ENCODE assay signal across 24 cellular contexts in the genomic region with DNA sequence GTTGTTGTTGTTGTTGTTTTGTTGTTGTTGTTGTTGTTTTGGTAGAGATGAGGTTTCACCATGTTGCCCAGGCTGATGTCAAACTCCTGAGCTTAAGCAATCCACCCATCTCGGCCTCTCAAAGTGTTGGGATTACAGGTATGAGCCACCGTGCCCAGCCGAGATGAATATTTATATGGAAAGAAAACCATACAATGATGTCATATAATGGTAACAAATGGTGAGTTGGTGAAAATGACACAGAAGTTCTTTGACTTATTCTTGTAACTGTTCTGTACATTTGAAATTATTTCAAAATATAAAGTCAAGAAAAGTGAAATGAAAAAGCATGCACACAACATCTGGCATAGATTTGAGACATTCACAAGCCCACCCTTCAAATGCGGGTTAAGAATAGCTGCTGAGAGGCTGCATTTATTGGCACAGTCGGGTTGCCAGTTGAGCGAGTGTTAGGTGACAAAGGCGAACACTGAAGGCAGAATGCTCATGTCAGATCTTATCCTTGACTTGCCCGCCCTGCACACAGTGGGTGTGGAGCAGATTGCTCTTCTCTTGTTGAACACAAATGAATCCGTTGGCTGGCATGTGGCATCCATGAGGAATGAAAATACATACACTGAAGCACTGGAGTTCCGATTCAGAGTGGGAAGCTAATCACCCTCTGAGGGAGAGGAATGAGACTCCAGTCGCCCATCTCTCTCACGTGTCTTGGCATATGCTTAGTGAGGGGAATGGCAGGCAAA. TPM values are rescaled to one million over a fixed set of nuclear protein-coding genes. Genes with fewer than 3 reads are reported as not detected.
DNase-seq lines count a peak whose midpoint lies in the region; ATAC-seq, FAIRE-seq and TF ChIP-seq lines count a peak whose summit lies in the region.
"Had no signal": no experiment of that assay in that cellular context is flagged by ENCODE, and none has a peak within 500 bp of the region (broad histone marks: within the 10 kb centered on the region; RNA-seq: fewer than 3 reads in every experiment).

No MANE protein-coding gene starts in this region.

- no peak overlapping the region for H2AK5ac ChIP-seq in neuronal stem cell (ENCODE audit: low read depth, low read length)

- CTCF ChIA-PET in A549 (lab: Yijun Ruan, JAX) = interaction anchor here (1.1 to 2.6 kb wide), 6 partner anchors 9 to 282 kb away, joined by 4 to 8 read pairs (median 5); no protein-coding TSS in a partner anchor

- no peak overlapping the region for H4K8ac ChIP-seq in neuronal stem cell (ENCODE audit: low read depth, low read length)

- no peaks in the 10 kb centered on the region for H3K79me1 ChIP-seq in neuronal stem cell (ENCODE audit: low read depth, low read length)

- H3K27ac ChIP-seq in A549 = no peak overlapping the region
- peak overlapping the region in 52 of 59 donors; percentile 3 to 100 (median 96) for H3K27ac ChIP-seq in dorsolateral prefrontal cortex
- no peak overlapping the region for H3K27ac ChIP-seq in neuronal stem cell (replicated peaks; ENCODE audit: low read length)
- H3K27ac ChIP-seq: SJSA1 had no signal

- no peak for TF ChIP-seq RAD21 in A549 (conservative IDR thresholded peaks at IDR 0.05 in 1 of 2, IDR thresholded peaks at IDR 0.05 in 1 of 2)

- DNase-seq in A549 (ENCODE audit: low read depth in 1 of 2, low spot score in 1 of 2) (no peak), NCI-H2227 (lab: John Stamatoyannopoulos, UW; ENCODE audit: unreplicated experiment) (peak; percentile 65), dorsolateral prefrontal cortex (no peak), neuronal stem cell (ENCODE audit: low spot score) (no peak)
- DNase-seq in T-helper 2 cell treated with Interferon-gamma antibody and Interleukin-4, amounts not matched to agents 5 μg/mL and 100 μg/mL, for 36 hours (ENCODE audit: low spot score) = no peak
- DNase-seq: CD4-positive, CD25-positive, alpha-beta regulatory T cell; DND-41; HCEC 1CT; Karpas-422; MV-4-11; NCI-H1694 treated with DMSO at 0.1 percent for 48 hours; NCI-H2081 treated with DMSO at 0.1 percent for 48 hours; NCI-H345; NCI-H524 treated with DMSO at 0.1 percent for 48 hours; OCI-M1 had no signal

- no peaks in the 10 kb centered on the region for H3K36me3 ChIP-seq in neuronal stem cell (replicated peaks in 1 of 2; ENCODE audit: control insufficient read depth in 2 of 2, insufficient read depth in 2 of 2, low read length in 2 of 2)
- H3K36me3 ChIP-seq: SJSA1 had no signal

- H3K4ac ChIP-seq in neuronal stem cell (ENCODE audit: low read length) = no peak overlapping the region

- no peak overlapping the region for H3K4me3 Mint-ChIP-seq in T-helper 2 cell treated with Interferon-gamma antibody and Interleukin-4, amounts not matched to agents 5 μg/mL and 100 μg/mL, for 36 hours
- H3K4me3 Mint-ChIP-seq: CD4-positive, CD25-positive, alpha-beta regulatory T cell; GM23338; IgD-negative memory B cell had no signal

- H3K4me1 ChIP-seq in A549 = peaks cover 2% of the 10 kb centered on the region; the same call in 1 of the 3 replicates
- H3K4me1 ChIP-seq in neuronal stem cell (ENCODE audit: control insufficient read depth in 2 of 2, insufficient read depth in 1 of 2, low read depth in 1 of 2, low read length in 2 of 2) = no peaks in the 10 kb centered on the region
- H3K4me1 ChIP-seq: SJSA1 had no signal

- H3K9me3 ChIP-seq in A549 (no peaks in the 10 kb centered on the region), neuronal stem cell (replicated peaks in 1 of 2; ENCODE audit: control insufficient read depth in 2 of 2, insufficient read depth in 1 of 2, low read depth in 1 of 2, low read length in 2 of 2) (no peaks in the 10 kb centered on the region)
- H3K9me3 ChIP-seq: SJSA1 had no signal

- POLR2A ChIA-PET in A549 (lab: Yijun Ruan, JAX) = no interaction called here

- H2BK5ac ChIP-seq in neuronal stem cell (ENCODE audit: low read length) = no peak overlapping the region

- intact Hi-C loops in dorsolateral prefrontal cortex (cut with DNase I) = loop anchor here in 1 of 2 donors (5.0 kb wide), 1 partner anchor 36 kb away; a partner anchor contains a TSS

- ATAC-seq in A549 (no peak), HG03354 (IDR thresholded peaks at IDR 0.05; ENCODE audit: poor library complexity, severe bottlenecking, unreplicated experiment) (no peak), GM18519 (IDR thresholded peaks at IDR 0.05; ENCODE audit: low FRiP score, unreplicated experiment) (no peak)
- ATAC-seq: GM12878, GM23338 had no signal

- FAIRE-seq in A549 (lab: Jason Lieb, UNC) = peak; percentile 63
- FAIRE-seq: GM12878, RCC 7860 had no signal

- H3K4me3 ChIP-seq in A549 (no peak overlapping the region), dorsolateral prefrontal cortex (no peak overlapping the region), neuronal stem cell (ENCODE audit: low read length in 2 of 2) (no peak overlapping the region)
- H3K4me3 ChIP-seq: GM12878, GM23338, SJSA1 had no signal

- no peak overlapping the region for H2AFZ ChIP-seq in neuronal stem cell (ENCODE audit: low read length)
- H2AFZ ChIP-seq: GM23338 had no signal

- peak overlapping the region; percentile 19 for H4K91ac ChIP-seq in neuronal stem cell (ENCODE audit: low read depth, low read length, poor library complexity)

- H3K9ac ChIP-seq in neuronal stem cell (ENCODE audit: low read depth, low read length, poor library complexity) = no peak overlapping the region

- no peak for TF ChIP-seq POLR2A in A549 (IDR thresholded peaks at IDR 0.05; ENCODE audit: low read length)

- peak overlapping the region; percentile 8 for H3K23ac ChIP-seq in neuronal stem cell (ENCODE audit: low read depth, low read length, poor library complexity)

- H3K14ac ChIP-seq in neuronal stem cell (ENCODE audit: low read length) = no peak overlapping the region

- H2BK15ac ChIP-seq in neuronal stem cell (ENCODE audit: low read length) = no peak overlapping the region

- H3K4me2 ChIP-seq in A549 = no peak overlapping the region
- no peak overlapping the region for H3K4me2 ChIP-seq in neuronal stem cell (ENCODE audit: insufficient read depth, low read length, poor library complexity, severe bottlenecking)
- H3K4me2 ChIP-seq: GM23338 had no signal

- no peak for TF ChIP-seq EP300 in A549 (IDR thresholded peaks at IDR 0.05)

- no peak for TF ChIP-seq CTCF in A549 (IDR thresholded peaks at IDR 0.05)
- no peak for TF ChIP-seq CTCF in dorsolateral prefrontal cortex (IDR thresholded peaks at IDR 0.05 in 54 of 56, conservative IDR thresholded peaks at IDR 0.05 in 2 of 56; ENCODE audit: low read depth in 1 of 56, partially characterized antibody in 56 of 56)

- H3K18ac ChIP-seq in neuronal stem cell (ENCODE audit: low read length) = no peak overlapping the region

- no peaks in the 10 kb centered on the region for H3K36me3 Mint-ChIP-seq in T-helper 2 cell treated with Interferon-gamma antibody and Interleukin-4, amounts not matched to agents 5 μg/mL and 100 μg/mL, for 36 hours (ENCODE audit: low read depth)
- H3K36me3 Mint-ChIP-seq: CD4-positive, CD25-positive, alpha-beta regulatory T cell had no signal

- H3K27me3 ChIP-seq in dorsolateral prefrontal cortex (peaks cover 0 to 3% (median 0%) of the 10 kb centered on the region in 45 donors), neuronal stem cell (ENCODE audit: control insufficient read depth in 3 of 3, insufficient read depth in 3 of 3, low read depth in 1 of 3, low read length in 3 of 3) (peaks cover 0 to 4% (median 2%) of the 10 kb centered on the region in 3 experiments)

- peaks cover 21% of the 10 kb centered on the region for H3K27me3 Mint-ChIP-seq in T-helper 2 cell treated with Interferon-gamma antibody and Interleukin-4, amounts not matched to agents 5 μg/mL and 100 μg/mL, for 36 hours (ENCODE audit: low read depth)

- no peak overlapping the region for H3K27ac Mint-ChIP-seq in T-helper 2 cell treated with Interferon-gamma antibody and Interleukin-4, amounts not matched to agents 5 μg/mL and 100 μg/mL, for 36 hours
- H3K27ac Mint-ChIP-seq: CD4-positive, CD25-positive, alpha-beta regulatory T cell; GM23338; IgD-negative memory B cell had no signal

- 40% methylated on average over 12 of the region's 12 CpGs for WGBS in A549 (ENCODE audit: missing lambda C conversion rate)
- no CpG with 5 or more reads among the region's 12 CpGs for WGBS in neuronal stem cell (ENCODE audit: extremely low coverage in 2 of 2, insufficient read length in 2 of 2, insufficient replicate concordance in 1 of 2), 2 donors

- H2BK120ac ChIP-seq in neuronal stem cell (ENCODE audit: low read depth, low read length) = no peak overlapping the region

- H2BK12ac ChIP-seq in neuronal stem cell (ENCODE audit: low read length) = no peak overlapping the region

- H3K4me1 Mint-ChIP-seq in T-helper 2 cell treated with Interferon-gamma antibody and Interleukin-4, amounts not matched to agents 5 μg/mL and 100 μg/mL, for 36 hours (ENCODE audit: low read depth) = peaks cover 8% of the 10 kb centered on the region
- H3K4me1 Mint-ChIP-seq: GM23338 had no signal

- H3K9me3 Mint-ChIP-seq in T-helper 2 cell treated with Interferon-gamma antibody and Interleukin-4, amounts not matched to agents 5 μg/mL and 100 μg/mL, for 36 hours = no peaks in the 10 kb centered on the region

RNA-seq across cellular contexts. Expression of a gene that starts 15.8 kb away (rescaled TPM):
- 139 and 153 TPM in 2 replicates for polyA plus RNA-seq in A549 (2011; rRNA removed)
- 416 and 480 TPM in 2 replicates for polyA plus RNA-seq in A549 (2012; cell fraction: cytosol; rRNA removed)
- polyA plus RNA-seq in A549 (2012; cell fraction: nucleus; rRNA removed) = 268 and 301 TPM in 2 replicates
- 267 to 300 TPM (median 295 TPM) in 3 replicates for polyA plus RNA-seq in A549 (2017; fragmentation: RNase III; extraction: RNeasy Plus Mini Kit Qiagen cat#74134 plus additional on column Dnase treatment)
- polyA minus RNA-seq in A549 (2011; rRNA and poly(A)+ RNA removed) = 169 and 175 TPM in 2 replicates
- 10 to 100 TPM; 22.0 to 70.5 (median 39.8) TPM for total RNA-seq in dorsolateral prefrontal cortex
- 344 TPM for polyA plus RNA-seq in neuronal stem cell (2013, experiment 1 of 2)
- polyA plus RNA-seq in neuronal stem cell (2013, experiment 2 of 2) = 342 TPM

RNA-seq across cellular contexts. Expression of a gene that starts 19.7 kb away (rescaled TPM):
- polyA plus RNA-seq in A549 (2011; rRNA removed) (0.03 TPM in 1 of 2 replicates, not detected in the other), A549 (2017; fragmentation: RNase III; extraction: RNeasy Plus Mini Kit Qiagen cat#74134 plus additional on column Dnase treatment) (0.01 TPM in 1 of 3 replicates, not detected in the others)
- polyA plus RNA-seq in A549 (2012; cell fraction: cytosol; rRNA removed) = not detected in 2 replicates
- polyA plus RNA-seq in A549 (2012; cell fraction: nucleus; rRNA removed) = 0.01 TPM in 1 of 2 replicates, not detected in the other
- polyA minus RNA-seq in A549 (2011; rRNA and poly(A)+ RNA removed) = 0.15 TPM in 1 of 2 replicates, not detected in the other
- 10 to 100 TPM; 24.3 to 47.1 (median 34.5) TPM for total RNA-seq in dorsolateral prefrontal cortex
- polyA plus RNA-seq in neuronal stem cell (2013, experiment 1 of 2) = 0.33 TPM
- polyA plus RNA-seq in neuronal stem cell (2013, experiment 2 of 2) = 0.30 TPM
- total RNA-seq: CD4-positive, CD25-positive, alpha-beta regulatory T cell; GM12878; M059J; SJSA1 had no signal
- polyA plus RNA-seq: BJ; CD4-positive, CD25-positive, alpha-beta regulatory T cell; IgD-negative memory B cell had no signal

RNA-seq across cellular contexts. Expression of a gene that starts 37.7 kb away (rescaled TPM):
- polyA plus RNA-seq in A549 (2011; rRNA removed) (329 and 351 TPM in 2 replicates), A549 (2017; fragmentation: RNase III; extraction: RNeasy Plus Mini Kit Qiagen cat#74134 plus additional on column Dnase treatment) (2,012 to 2,083 TPM (median 2,037 TPM) in 3 replicates)
- polyA plus RNA-seq in A549 (2012; cell fraction: cytosol; rRNA removed) = 2,042 and 2,083 TPM in 2 replicates
- 1,887 and 2,526 TPM in 2 replicates for polyA plus RNA-seq in A549 (2012; cell fraction: nucleus; rRNA removed)
- 816 and 1,830 TPM in 2 replicates for polyA minus RNA-seq in A549 (2011; rRNA and poly(A)+ RNA removed)
- total RNA-seq in dorsolateral prefrontal cortex = 100 to 1,000 TPM; 315 to 923 (median 541) TPM
- polyA plus RNA-seq in neuronal stem cell (2013, experiment 1 of 2) = 2,729 TPM
- 2,534 TPM for polyA plus RNA-seq in neuronal stem cell (2013, experiment 2 of 2)

RNA-seq across cellular contexts. Expression of a gene that starts 38.0 kb away (rescaled TPM):
- 45.3 and 51.5 TPM in 2 replicates for polyA plus RNA-seq in A549 (2011; rRNA removed)
- polyA plus RNA-seq in A549 (2012; cell fraction: cytosol; rRNA removed) = 79.6 and 132 TPM in 2 replicates
- polyA plus RNA-seq in A549 (2012; cell fraction: nucleus; rRNA removed) = 77.2 and 99.3 TPM in 2 replicates
- polyA plus RNA-seq in A549 (2017; fragmentation: RNase III; extraction: RNeasy Plus Mini Kit Qiagen cat#74134 plus additional on column Dnase treatment) = 52.7 to 57.8 TPM (median 54.1 TPM) in 3 replicates
- polyA minus RNA-seq in A549 (2011; rRNA and poly(A)+ RNA removed) = 16.2 and 19.7 TPM in 2 replicates
- total RNA-seq in dorsolateral prefrontal cortex = 10 to 100 TPM; 25.1 to 48.5 (median 36.7) TPM
- polyA plus RNA-seq in neuronal stem cell (2013, experiment 1 of 2) = 26.8 TPM
- 26.2 TPM for polyA plus RNA-seq in neuronal stem cell (2013, experiment 2 of 2)

RNA-seq across cellular contexts. Expression of a gene that starts 39.3 kb away (rescaled TPM):
- polyA plus RNA-seq in A549 (2011; rRNA removed) (0.37 and 0.70 TPM in 2 replicates), A549 (2017; fragmentation: RNase III; extraction: RNeasy Plus Mini Kit Qiagen cat#74134 plus additional on column Dnase treatment) (2.5 to 3.6 TPM (median 2.7 TPM) in 3 replicates)
- 2.0 and 2.9 TPM in 2 replicates for polyA plus RNA-seq in A549 (2012; cell fraction: cytosol; rRNA removed)
- 1.8 and 4.0 TPM in 2 replicates for polyA plus RNA-seq in A549 (2012; cell fraction: nucleus; rRNA removed)
- polyA minus RNA-seq in A549 (2011; rRNA and poly(A)+ RNA removed) = 0.37 and 0.44 TPM in 2 replicates
- 1 to 10 TPM in 72 of 120 experiments, under 1 TPM in 39, not detected in 9; 0.39 to 3.3 (median 1.2) TPM for total RNA-seq in dorsolateral prefrontal cortex
- 0.14 TPM for polyA plus RNA-seq in neuronal stem cell (2013, experiment 1 of 2)
- 0.14 TPM for polyA plus RNA-seq in neuronal stem cell (2013, experiment 2 of 2)
- total RNA-seq: SJSA1 had no signal

Comparison
In these comparisons a context has a peak if more than half of its experiments do, and no peak if none do; other contexts are left out.
1. H3K27ac ChIP-seq: peak in dorsolateral prefrontal cortex (52 of 59); none in A549 (0 of 2) and neuronal stem cell (single experiment).